In genomic region chr4:84286048-84286447, GRCh38 we compare ENCODE assay signal across 22 cellular contexts.
"Had no signal": no experiment of that assay in that cellular context is flagged by ENCODE, and none has a peak within 500 bp of the region (broad histone marks: within the 10 kb centered on the region; RNA-seq: fewer than 3 reads in every experiment).

No MANE protein-coding gene starts in this region.

- ATAC-seq: foreskin keratinocyte; left colon; left ventricle myocardium superior; right lobe of liver; stimulated activated effector memory CD8-positive, alpha-beta T cell treated with anti-CD3 and anti-CD28 coated beads, Interleukin-12 subunit alpha, Interleukin-12 subunit beta, amount 100 ng/mL, for 72 hours; stimulated activated naive CD8-positive, alpha-beta T cell treated with anti-CD3 and anti-CD28 coated beads, Interleukin-15, Interleukin-2, amounts not matched to agents 100 U/mL and 50 U/mL, for 24 hours had no signal

- H3K4me3 Mint-ChIP-seq: naive B cell; nephron; stimulated activated effector memory CD8-positive, alpha-beta T cell treated with anti-CD3 and anti-CD28 coated beads, Interleukin-12 subunit alpha, Interleukin-12 subunit beta, amount 100 ng/mL, for 72 hours; type B pancreatic cell had no signal

- H3K27ac ChIP-seq: colonic mucosa, foreskin keratinocyte, hepatocyte, parathyroid adenoma, prostate gland, right lobe of liver, suprapubic skin, thyroid gland had no signal

- H3K4me1 Mint-ChIP-seq: naive B cell; nephron; stimulated activated effector memory CD8-positive, alpha-beta T cell treated with anti-CD3 and anti-CD28 coated beads, Interleukin-12 subunit alpha, Interleukin-12 subunit beta, amount 100 ng/mL, for 72 hours had no signal

- H3K27me3 ChIP-seq: colonic mucosa, foreskin keratinocyte, hepatocyte, right lobe of liver, suprapubic skin, thyroid gland had no signal

- H3K27ac Mint-ChIP-seq: nephron; stimulated activated effector memory CD8-positive, alpha-beta T cell treated with anti-CD3 and anti-CD28 coated beads, Interleukin-12 subunit alpha, Interleukin-12 subunit beta, amount 100 ng/mL, for 72 hours; type B pancreatic cell had no signal

- H3K27me3 Mint-ChIP-seq: naive B cell had no signal

- H3K36me3 Mint-ChIP-seq: naive B cell; stimulated activated effector memory CD8-positive, alpha-beta T cell treated with anti-CD3 and anti-CD28 coated beads, Interleukin-12 subunit alpha, Interleukin-12 subunit beta, amount 100 ng/mL, for 72 hours; type B pancreatic cell had no signal

- H2AFZ ChIP-seq: hepatocyte, parathyroid adenoma had no signal

- H3K9me3 ChIP-seq: colonic mucosa, prostate gland, right lobe of liver, suprapubic skin, thyroid gland had no signal

- H3K9ac ChIP-seq: parathyroid adenoma had no signal

- H3K4me1 ChIP-seq: colonic mucosa, foreskin keratinocyte, parathyroid adenoma, prostate gland, right lobe of liver, suprapubic skin had no signal

- H3K4me2 ChIP-seq: hepatocyte had no signal

- DNase-seq: colonic mucosa; dermis blood vessel endothelial cell; erythroblast; foreskin keratinocyte; head of caudate nucleus; left colon; left ventricle myocardium superior; mesenchymal stem cell; naive B cell; right lobe of liver; stimulated activated CD4-positive, alpha-beta T cell treated with anti-CD3 and anti-CD28 coated beads, Interleukin-4, amount 100 ng/mL, for 1 hour; stimulated activated CD8-positive, alpha-beta memory T cell treated with anti-CD3 and anti-CD28 coated beads, Interleukin-4, amount 100 ng/mL, for 48 hours; stimulated activated naive CD8-positive, alpha-beta T cell treated with anti-CD3 and anti-CD28 coated beads, Interleukin-15, Interleukin-2, amounts not matched to agents 100 U/mL and 50 U/mL, for 24 hours; thyroid gland had no signal

- H3K4me3 ChIP-seq: colonic mucosa, hepatocyte, lung, prostate gland, right lobe of liver, suprapubic skin, thyroid gland had no signal

- H3K79me2 ChIP-seq: hepatocyte, parathyroid adenoma had no signal

- H3K36me3 ChIP-seq: colonic mucosa, prostate gland, right lobe of liver, suprapubic skin, thyroid gland had no signal
